10 cellular contexts compared by ENCODE assay signal in the genomic region with DNA sequence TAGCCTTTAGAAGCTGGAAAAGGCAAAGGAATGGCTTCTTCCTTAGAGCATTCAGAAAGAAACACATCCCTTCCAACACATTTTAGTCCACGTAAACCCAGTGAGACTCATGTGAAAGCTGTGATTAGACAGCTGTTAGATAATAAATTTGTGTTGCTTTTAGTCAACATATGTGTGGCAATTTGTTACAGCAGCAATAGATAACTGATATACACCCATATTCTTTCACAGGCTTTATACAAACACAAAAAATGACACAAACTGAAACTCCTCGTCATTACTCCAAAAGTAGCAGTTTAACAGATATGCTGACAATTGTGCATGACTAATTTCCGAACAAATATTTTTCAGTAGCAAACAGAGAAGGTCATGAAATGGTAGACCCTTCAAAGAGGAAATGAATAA.
DNase-seq lines count a peak whose midpoint lies in the region; ATAC-seq and TF ChIP-seq lines count a peak whose summit lies in the region.
"Had no signal": no experiment of that assay in that cellular context is flagged by ENCODE, and none has a peak within 500 bp of the region (broad histone marks: within the 10 kb centered on the region; RNA-seq: fewer than 3 reads in every experiment).

No MANE protein-coding gene starts in this region.

- H3K9me3 Mint-ChIP-seq in central memory CD8-positive, alpha-beta T cell: peaks cover 6% of the 10 kb centered on the region
- H3K9me3 Mint-ChIP-seq in type B pancreatic cell: peaks cover 6% of the 10 kb centered on the region

- H3K27me3 Mint-ChIP-seq in central memory CD8-positive, alpha-beta T cell: no peaks in the 10 kb centered on the region
- H3K27me3 Mint-ChIP-seq in type B pancreatic cell: no peaks in the 10 kb centered on the region

- H3K36me3 Mint-ChIP-seq in central memory CD8-positive, alpha-beta T cell (ENCODE audit: insufficient read depth): peaks cover 5% of the 10 kb centered on the region
- H3K36me3 Mint-ChIP-seq in type B pancreatic cell: peaks cover 21% of the 10 kb centered on the region

- no peak for DNase-seq in central memory CD8-positive, alpha-beta T cell (ENCODE audit: low spot score in 2 of 2)
- DNase-seq in NCI-H2107 (lab: John Stamatoyannopoulos, UW) (no peak), mesenteric fat pad (ENCODE audit: low spot score) (no peak), type B pancreatic cell (ENCODE audit: extremely low spot score, unreplicated experiment) (no peak), kidney glomerular epithelial cell (lab: John Stamatoyannopoulos, UW) (no peak)
- DNase-seq: GDM1, KG1 had no signal

- TF ChIP-seq CTCF in type B pancreatic cell (conservative IDR thresholded peaks at IDR 0.05): no peak

- H3K4me1 Mint-ChIP-seq in central memory CD8-positive, alpha-beta T cell: peaks cover 53% of the 10 kb centered on the region
- peaks cover 7% of the 10 kb centered on the region for H3K4me1 Mint-ChIP-seq in type B pancreatic cell (ENCODE audit: unreplicated experiment)

- H3K27ac Mint-ChIP-seq in central memory CD8-positive, alpha-beta T cell (ENCODE audit: low read depth): peak overlapping the region; percentile 73
- no peak overlapping the region for H3K27ac Mint-ChIP-seq in type B pancreatic cell

- peak overlapping the region; percentile 10 for H3K4me3 Mint-ChIP-seq in central memory CD8-positive, alpha-beta T cell
- H3K4me3 Mint-ChIP-seq in type B pancreatic cell: no peak overlapping the region

- ATAC-seq in GM18498 (IDR thresholded peaks at IDR 0.05; ENCODE audit: unreplicated experiment) (peak; percentile 65), GM21360 (IDR thresholded peaks at IDR 0.05; ENCODE audit: unreplicated experiment) (peak; percentile 97), HG03342 (IDR thresholded peaks at IDR 0.05; ENCODE audit: unreplicated experiment) (peak; percentile 77)
- ATAC-seq in central memory CD8-positive, alpha-beta T cell (replicated peaks; ENCODE audit: extremely low read depth, poor library complexity, severe bottlenecking): peak; percentile 15

Comparison
In these comparisons a context has a peak if more than half of its experiments do, and no peak if none do; other contexts are left out.
1. ATAC-seq: peak in every context shown above with its lines; median percentile 97 in GM21360; 77 in HG03342; 65 in GM18498; 15 in central memory CD8-positive, alpha-beta T cell.